9 cellular contexts compared by ENCODE assay signal in genomic region chr3:194323785-194324735, GRCh38. TPM values are rescaled to one million over a fixed set of nuclear protein-coding genes. Genes with fewer than 3 reads are reported as not detected.
A peak's percentile ranks its signal among the peaks of the same experiment; 100 is the strongest.
DNase-seq lines count a peak whose midpoint lies in the region; ATAC-seq, FAIRE-seq and TF ChIP-seq lines count a peak whose summit lies in the region.
"Had no signal": no experiment of that assay in that cellular context is flagged by ENCODE, and none has a peak within 500 bp of the region (broad histone marks: within the 10 kb centered on the region; RNA-seq: fewer than 3 reads in every experiment).

No MANE protein-coding gene starts in this region.

- no peaks in the 10 kb centered on the region for H3K9me3 Mint-ChIP-seq in activated naive CD8-positive, alpha-beta T cell treated with anti-CD3 and anti-CD28 coated beads, Interleukin-2, amount 50 U/mL, for 24 hours

- peaks cover 0 to 35% (median 14%) of the 10 kb centered on the region in 5 donors for H3K27me3 ChIP-seq in subcutaneous abdominal adipose tissue (ENCODE audit: control insufficient read depth in 5 of 5, insufficient read depth in 4 of 5, low read length in 5 of 5)

- no peak overlapping the region for H3K27ac ChIP-seq in subcutaneous abdominal adipose tissue (ENCODE audit: low read depth, low read length)

- no peak overlapping the region for H3K27ac Mint-ChIP-seq in activated naive CD8-positive, alpha-beta T cell treated with anti-CD3 and anti-CD28 coated beads, Interleukin-2, amount 50 U/mL, for 24 hours

- no peak overlapping the region for H3K4me3 Mint-ChIP-seq in activated naive CD8-positive, alpha-beta T cell treated with anti-CD3 and anti-CD28 coated beads, Interleukin-2, amount 50 U/mL, for 24 hours

- no peak for TF ChIP-seq POLR2A in GM12891 (IDR thresholded peaks at IDR 0.05; ENCODE audit: low read depth, low read length)

- peaks cover 0 to 18% (median 9%) of the 10 kb centered on the region in 5 donors for H3K4me1 ChIP-seq in subcutaneous abdominal adipose tissue (ENCODE audit: control insufficient read depth in 5 of 5, insufficient read depth in 5 of 5, low read length in 5 of 5)

- ATAC-seq in HG03342 (IDR thresholded peaks at IDR 0.05; ENCODE audit: unreplicated experiment) (peak; percentile 44), GM21381 (IDR thresholded peaks at IDR 0.05; ENCODE audit: unreplicated experiment) (no peak)
- peak; percentile 43 for ATAC-seq in activated naive CD8-positive, alpha-beta T cell treated with anti-CD3 and anti-CD28 coated beads, Interleukin-2, amount 50 U/mL, for 24 hours

- peaks cover 9% of the 10 kb centered on the region for H3K27me3 Mint-ChIP-seq in activated naive CD8-positive, alpha-beta T cell treated with anti-CD3 and anti-CD28 coated beads, Interleukin-2, amount 50 U/mL, for 24 hours

- peaks cover 6% of the 10 kb centered on the region for H3K4me1 Mint-ChIP-seq in activated naive CD8-positive, alpha-beta T cell treated with anti-CD3 and anti-CD28 coated beads, Interleukin-2, amount 50 U/mL, for 24 hours

- H3K36me3 ChIP-seq in subcutaneous abdominal adipose tissue (ENCODE audit: control insufficient read depth in 5 of 5, insufficient read depth in 5 of 5, low read length in 5 of 5), result no peaks in the 10 kb centered on the region

- FAIRE-seq in GM12891 (lab: Jason Lieb, UNC), result peak; percentile 86
- FAIRE-seq: islet of Langerhans had no signal

- peak overlapping the region; percentile 45 to 71 (median 54) for H3K4me3 ChIP-seq in subcutaneous abdominal adipose tissue (ENCODE audit: low read depth in 1 of 5, low read length in 5 of 5)

- peak overlapping the region in 1 of 5 donors; percentile 29 for H3K9ac ChIP-seq in subcutaneous abdominal adipose tissue (ENCODE audit: low read length in 5 of 5)

- DNase-seq in GM12891 (ENCODE audit: insufficient read length, low spot score) (peak; percentile 66), kidney tubule cell (ENCODE audit: low spot score) (peak; percentile 64), DMS79 (lab: John Stamatoyannopoulos, UW) (no peak), NCI-H345 (lab: John Stamatoyannopoulos, UW) (no peak)
- DNase-seq in activated naive CD8-positive, alpha-beta T cell treated with anti-CD3 and anti-CD28 coated beads, Interleukin-2, amount 50 U/mL, for 24 hours, result peak; percentile 20

- no peaks in the 10 kb centered on the region for H3K36me3 Mint-ChIP-seq in activated naive CD8-positive, alpha-beta T cell treated with anti-CD3 and anti-CD28 coated beads, Interleukin-2, amount 50 U/mL, for 24 hours (ENCODE audit: low read depth)

- H3K9me3 ChIP-seq in subcutaneous abdominal adipose tissue (ENCODE audit: control insufficient read depth in 5 of 5, low read length in 5 of 5), result peaks cover 0 to 6% (median 0%) of the 10 kb centered on the region in 5 donors

TF ChIP-seq in GM12891, 5 proteins besides CTCF, POLR2A, EP300 and RAD21:
- TF ChIP-seq PAX5 (IDR thresholded peaks at IDR 0.05; ENCODE audit: insufficient read depth, low read length, severe bottlenecking) (no peak), SPI1 (IDR thresholded peaks at IDR 0.05; ENCODE audit: low read depth, low read length) (no peak), TAF1 (IDR thresholded peaks at IDR 0.05; ENCODE audit: low read depth, low read length) (no peak), POLR2AphosphoS5 (IDR thresholded peaks at IDR 0.05; ENCODE audit: low read depth, low read length) (no peak), POU2F2 (IDR thresholded peaks at IDR 0.05; ENCODE audit: low read depth, low read length) (no peak)
TF ChIP-seq in GM12891: peak in this region for 0.

RNA-seq across cellular contexts. Expression of gene CPN2, which starts 27.1 kb away (rescaled TPM):
- polyA plus RNA-seq in GM12891 (2012; ENCODE audit: low read depth, missing spikeins), result not detected

RNA-seq across cellular contexts. Expression of gene LRRC15, which starts 45.5 kb away (rescaled TPM):
- polyA plus RNA-seq in GM12891 (2012; ENCODE audit: low read depth, missing spikeins), result not detected

Comparison
In these comparisons a context has a peak if more than half of its experiments do, and no peak if none do; other contexts are left out.
1. DNase-seq: peak in GM12891 (single experiment), activated naive CD8-positive, alpha-beta T cell treated with anti-CD3 and anti-CD28 coated beads, Interleukin-2, amount 50 U/mL, for 24 hours (single experiment) and kidney tubule cell (single experiment); none in DMS79 (single experiment) and NCI-H345 (single experiment).